ENCODE assay signal across 17 cellular contexts in the genomic region with DNA sequence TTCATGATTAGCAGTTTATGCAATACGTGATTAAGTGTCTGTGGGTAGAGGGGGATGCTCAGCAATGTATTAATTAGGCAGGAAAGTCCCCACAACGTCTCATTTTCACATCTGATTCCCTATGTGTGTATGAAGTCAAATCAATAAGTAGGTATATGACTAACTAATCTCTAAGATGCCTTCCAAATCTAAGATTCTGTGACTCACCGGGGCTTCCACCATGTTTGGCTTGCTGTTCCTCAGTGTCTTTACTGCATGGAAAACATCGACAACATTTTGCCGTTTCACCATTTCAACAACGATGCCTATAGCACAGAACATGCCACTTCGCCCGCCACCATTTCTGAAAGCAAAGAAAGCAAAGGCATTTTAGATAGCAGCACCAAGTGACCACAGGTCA.
DNase-seq lines count a peak whose midpoint lies in the region; ATAC-seq and TF ChIP-seq lines count a peak whose summit lies in the region.
"Had no signal": no experiment of that assay in that cellular context is flagged by ENCODE, and none has a peak within 500 bp of the region (broad histone marks: within the 10 kb centered on the region; RNA-seq: fewer than 3 reads in every experiment).

No MANE protein-coding gene starts in this region.

- DNase-seq in CD8-positive, alpha-beta T cell: peak in 2 of 7 experiments; percentile 20 to 23
- DNase-seq in SJSA1 (ENCODE audit: low read depth in 1 of 2, low spot score in 2 of 2): no peak
- DNase-seq in activated T-helper 9 cell treated with anti-CD3 and anti-CD28 coated beads, Interleukin-2, amount 50 U/mL, for 16 hours (ENCODE audit: low read depth): peak; percentile 25
- no peak for DNase-seq in osteoblast (ENCODE audit: insufficient read length, low spot score, missing footprints)
- no peak for DNase-seq in heart right ventricle
- no peak for DNase-seq in endodermal cell
- DNase-seq in NCI-H774 (lab: John Stamatoyannopoulos, UW): no peak
- DNase-seq in globus pallidus (ENCODE audit: low spot score): no peak
- DNase-seq: aorta, DMS79 treated with DMSO at 0.1 percent for 48 hours, left colon, NCI-H1105, NCI-H510A treated with DMSO at 0.1 percent for 48 hours, WERI-Rb-1 had no signal

- H3K4me1 ChIP-seq in CD8-positive, alpha-beta T cell (ENCODE audit: insufficient read depth, low read length): peaks cover 79% of the 10 kb centered on the region
- H3K4me1 ChIP-seq in SJSA1 (replicated peaks) (peaks cover 18% of the 10 kb centered on the region), osteoblast (ENCODE audit: insufficient read depth, low read length) (peaks cover 16% of the 10 kb centered on the region), heart right ventricle (no peaks in the 10 kb centered on the region), endodermal cell (ENCODE audit: control insufficient read depth, insufficient read depth, low read length) (no peaks in the 10 kb centered on the region)

- no peak overlapping the region for H3K4me2 ChIP-seq in osteoblast (ENCODE audit: insufficient read depth, low read length)
- H3K4me2 ChIP-seq: smooth muscle cell had no signal

- H3K4me3 ChIP-seq in CD8-positive, alpha-beta T cell (ENCODE audit: low read depth, low read length): peak overlapping the region; percentile 35
- H3K4me3 ChIP-seq in SJSA1 (no peak overlapping the region), osteoblast (ENCODE audit: insufficient read depth, low read length) (no peak overlapping the region), heart right ventricle (no peak overlapping the region), endodermal cell (ENCODE audit: low read length) (no peak overlapping the region)
- H3K4me3 ChIP-seq: smooth muscle cell had no signal

- peak overlapping the region; percentile 79 for H3K27ac ChIP-seq in CD8-positive, alpha-beta T cell (ENCODE audit: low read depth, low read length)
- H3K27ac ChIP-seq in SJSA1 (peak overlapping the region; percentile 84), osteoblast (ENCODE audit: low read depth, low read length) (peak overlapping the region; percentile 67), heart right ventricle (no peak overlapping the region), endodermal cell (ENCODE audit: low read depth, low read length) (no peak overlapping the region)
- H3K27ac ChIP-seq: WERI-Rb-1 had no signal

- H3K9me3 ChIP-seq in CD8-positive, alpha-beta T cell (ENCODE audit: low read length): no peaks in the 10 kb centered on the region
- no peaks in the 10 kb centered on the region for H3K9me3 ChIP-seq in SJSA1 (replicated peaks)
- H3K9me3 ChIP-seq in osteoblast (ENCODE audit: low read depth, low read length): no peaks in the 10 kb centered on the region
- H3K9me3 ChIP-seq in heart right ventricle: no peaks in the 10 kb centered on the region
- no peaks in the 10 kb centered on the region for H3K9me3 ChIP-seq in endodermal cell (ENCODE audit: control insufficient read depth, low read length)

- peaks cover 82% of the 10 kb centered on the region for H3K4me1 Mint-ChIP-seq in CD8-positive, alpha-beta T cell (ENCODE audit: low read depth)
- H3K4me1 Mint-ChIP-seq in endodermal cell: no peaks in the 10 kb centered on the region

- no peaks in the 10 kb centered on the region for H3K27me3 Mint-ChIP-seq in CD8-positive, alpha-beta T cell (ENCODE audit: low read depth)
- H3K27me3 Mint-ChIP-seq in endodermal cell (ENCODE audit: insufficient read depth): no peaks in the 10 kb centered on the region

- peak overlapping the region; percentile 97 for H3K27ac Mint-ChIP-seq in CD8-positive, alpha-beta T cell
- H3K27ac Mint-ChIP-seq in endodermal cell: no peak overlapping the region

- no peaks in the 10 kb centered on the region for H4K20me1 ChIP-seq in osteoblast (ENCODE audit: insufficient read depth, low read length)

- H3K9me3 Mint-ChIP-seq in CD8-positive, alpha-beta T cell: no peaks in the 10 kb centered on the region
- H3K9me3 Mint-ChIP-seq in endodermal cell: no peaks in the 10 kb centered on the region
- H3K9me3 Mint-ChIP-seq: neural crest cell had no signal

- ATAC-seq in CD8-positive, alpha-beta T cell: no peak
- no peak for ATAC-seq in heart right ventricle
- ATAC-seq: Right ventricle myocardium inferior had no signal

- WGBS in heart right ventricle, 2 donors: 91 to 97% methylated on average over 8 of the region's 8 CpGs
- WGBS in endodermal cell (ENCODE audit: insufficient coverage in 1 of 2, insufficient read length in 1 of 2), 2 experiments: 98 to 100% methylated on average over 6 to 8 of the region's 8 CpGs

- H2AFZ ChIP-seq in osteoblast (ENCODE audit: low read length): no peak overlapping the region

- H3K9ac ChIP-seq in endodermal cell (ENCODE audit: extremely low read depth, low read length, poor library complexity, severe bottlenecking): no peak overlapping the region

- POLR2A ChIA-PET in CD8-positive, alpha-beta T cell (lab: Charles Lee): interaction anchor here (0.7 to 1.8 kb wide), 12 partner anchors 9 to 109 kb away, joined by 3 to 15 read pairs (median 4); a partner anchor contains a TSS

- H3K79me2 ChIP-seq in osteoblast (ENCODE audit: insufficient read depth, low read length): no peaks in the 10 kb centered on the region

- TF ChIP-seq CTCF in CD8-positive, alpha-beta T cell (IDR thresholded peaks at IDR 0.05): no peak
- TF ChIP-seq CTCF in osteoblast (IDR thresholded peaks at IDR 0.05; ENCODE audit: extremely low read depth, low read depth, low read length): no peak
- no peak for TF ChIP-seq CTCF in heart right ventricle (IDR thresholded peaks at IDR 0.05)
- TF ChIP-seq CTCF in endodermal cell (conservative IDR thresholded peaks at IDR 0.05): no peak

- no peaks in the 10 kb centered on the region for H3K36me3 Mint-ChIP-seq in CD8-positive, alpha-beta T cell
- H3K36me3 Mint-ChIP-seq in endodermal cell (ENCODE audit: low read depth): peaks cover 23% of the 10 kb centered on the region

- no peaks in the 10 kb centered on the region for H3K27me3 ChIP-seq in CD8-positive, alpha-beta T cell (ENCODE audit: insufficient read depth, low read length)
- H3K27me3 ChIP-seq in SJSA1 (replicated peaks): no peaks in the 10 kb centered on the region
- no peaks in the 10 kb centered on the region for H3K27me3 ChIP-seq in osteoblast (ENCODE audit: insufficient read depth, low read length)
- no peaks in the 10 kb centered on the region for H3K27me3 ChIP-seq in heart right ventricle
- H3K27me3 ChIP-seq in endodermal cell (ENCODE audit: control insufficient read depth, insufficient read depth, low read length, poor library complexity, severe bottlenecking): no peaks in the 10 kb centered on the region

- no peaks in the 10 kb centered on the region for H3K36me3 ChIP-seq in CD8-positive, alpha-beta T cell (ENCODE audit: insufficient read depth, low read length)
- H3K36me3 ChIP-seq in SJSA1 (peaks cover 12% of the 10 kb centered on the region; the same call in 1 of the 2 replicates), osteoblast (ENCODE audit: insufficient read depth, low read length) (peaks cover 20% of the 10 kb centered on the region), heart right ventricle (peaks cover 0 to 100% (median 32%) of the 10 kb centered on the region in 9 donors), endodermal cell (ENCODE audit: control insufficient read depth, insufficient read depth, low read length) (peaks cover 50% of the 10 kb centered on the region)
- H3K36me3 ChIP-seq: WERI-Rb-1 had no signal

- CTCF ChIA-PET in CD8-positive, alpha-beta T cell (lab: Charles Lee): interaction anchor here (0.9 to 2.6 kb wide), 6 partner anchors 18 to 75 kb away, joined by 3 to 8 read pairs (median 4); a partner anchor contains a TSS

- intact Hi-C loops in CD8-positive, alpha-beta T cell (cut with DNase I, micrococcal nuclease): loop anchor here (1.0 to 10.0 kb wide), 9 partner anchors 34 to 547 kb away; a partner anchor contains a TSS
- intact Hi-C loops in heart right ventricle (cut with DNase I): no loop called here

- peak overlapping the region; percentile 48 for H3K4me3 Mint-ChIP-seq in CD8-positive, alpha-beta T cell
- no peak overlapping the region for H3K4me3 Mint-ChIP-seq in endodermal cell
- H3K4me3 Mint-ChIP-seq: neural crest cell had no signal

Comparison
In these comparisons a context has a peak if more than half of its experiments do, and no peak if none do; other contexts are left out.
1. H3K27ac ChIP-seq: peak in CD8-positive, alpha-beta T cell (single experiment), SJSA1 (single experiment) and osteoblast (single experiment); none in heart right ventricle (0 of 10) and endodermal cell (single experiment).
2. intact Hi-C loops: an anchor here in CD8-positive, alpha-beta T cell (1.0 to 10.0 kb wide); none called in heart right ventricle.